ENCODE assay signal across 1 cellular context in the genomic region with DNA sequence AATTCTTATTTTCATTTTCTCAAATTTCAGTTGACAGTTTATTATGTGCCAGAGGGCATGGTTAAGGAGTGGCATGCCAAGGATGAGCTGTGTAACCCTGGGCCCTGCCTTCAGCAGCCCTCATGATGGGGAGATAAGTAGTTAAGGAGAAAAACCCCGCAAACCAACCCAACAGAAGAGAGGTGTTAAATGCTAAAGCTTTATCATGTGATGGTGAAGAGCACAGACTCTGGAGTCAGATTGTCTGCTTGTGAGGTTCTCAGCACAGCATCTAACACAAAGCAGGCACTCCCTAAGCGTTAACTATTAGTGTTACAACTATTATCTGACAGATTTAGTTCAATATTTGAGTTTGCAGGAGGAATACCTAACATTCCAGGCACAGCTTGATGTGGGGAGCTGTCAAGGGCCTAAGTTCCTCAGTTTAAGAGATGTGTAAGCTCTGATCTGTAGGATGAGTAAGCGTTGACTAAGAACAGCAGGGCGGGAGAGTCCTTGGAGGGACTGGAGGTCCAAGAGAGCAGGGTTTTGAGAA.
TF ChIP-seq lines count a peak whose summit lies in the region.

No MANE protein-coding gene starts in this region.

TF ChIP-seq in K562, 482 proteins besides CTCF, POLR2A, EP300 and RAD21:
- TF ChIP-seq CTBP1 (IDR thresholded peaks at IDR 0.05; ENCODE audit: borderline replicate concordance) (peak; percentile 53; the same call in 1 of the 2 replicates), NFE2 (IDR thresholded peaks at IDR 0.05; ENCODE audit: low read depth) (peak; percentile 74), THRAP3 (IDR thresholded peaks at IDR 0.05; ENCODE audit: borderline replicate concordance) (no peak), POLR2H (tag; IDR thresholded peaks at IDR 0.05; ENCODE audit: low read depth) (no peak), TRIM28 (IDR thresholded peaks at IDR 0.05) (no peak), KDM1A (IDR thresholded peaks at IDR 0.05) (peak; percentile 73), SMARCE1 (IDR thresholded peaks at IDR 0.05) (0 out of 2 replicates have a peak, but pooled peaks have one; percentile 43), RCOR1 (IDR thresholded peaks at IDR 0.05; ENCODE audit: borderline replicate concordance in 1 of 2, low read depth in 2 of 2, low read length in 2 of 2) (0 out of 4 replicates have a peak, but pooled peaks of 1 of the 2 experiments have one; percentile 56), TEAD4 (IDR thresholded peaks at IDR 0.05; ENCODE audit: low read length) (peak; percentile 63), TEAD4 (CRISPR knock-in tag; IDR thresholded peaks at IDR 0.05; ENCODE audit: borderline replicate concordance) (no peak), MECOM (CRISPR knock-in tag; IDR thresholded peaks at IDR 0.05) (0 out of 2 replicates have a peak, but pooled peaks have one; percentile 16), FOSL1 (tag; conservative IDR thresholded peaks at IDR 0.05) (peak; percentile 94), LCOR (CRISPR knock-in tag; IDR thresholded peaks at IDR 0.05) (no peak), C11orf30 (IDR thresholded peaks at IDR 0.05; ENCODE audit: low read depth) (peak; percentile 48; the same call in 1 of the 2 replicates), MYBL2 (IDR thresholded peaks at IDR 0.05; ENCODE audit: low read depth) (no peak), MYBL2 (CRISPR knock-in tag; IDR thresholded peaks at IDR 0.05; ENCODE audit: borderline replicate concordance) (no peak), MAZ (CRISPR knock-in tag; conservative IDR thresholded peaks at IDR 0.05 in 1 of 2, IDR thresholded peaks at IDR 0.05 in 1 of 2) (0 out of 4 replicates have a peak, but pooled peaks of 1 of the 2 experiments have one; percentile 33), SREBF2 (CRISPR knock-in tag; IDR thresholded peaks at IDR 0.05) (no peak), SMARCA4 (IDR thresholded peaks at IDR 0.05) (peak; percentile 57; the same call in 1 of the 2 replicates), JUN (IDR thresholded peaks at IDR 0.05; ENCODE audit: borderline replicate concordance, low read depth, low read length) (peak; percentile 71; the same call in 1 of the 2 replicates), JUN (CRISPR knock-in tag; IDR thresholded peaks at IDR 0.05; ENCODE audit: borderline replicate concordance) (no peak), DPF2 (IDR thresholded peaks at IDR 0.05) (peak; percentile 43; the same call in 1 of the 2 replicates), TEAD1 (CRISPR knock-in tag; IDR thresholded peaks at IDR 0.05) (0 out of 4 replicates have a peak, but pooled peaks of 1 of the 2 experiments have one; percentile 62), MEIS2 (IDR thresholded peaks at IDR 0.05; ENCODE audit: partially characterized antibody) (peak; percentile 16), ARID1B (IDR thresholded peaks at IDR 0.05) (peak; percentile 44; the same call in 1 of the 2 replicates), JUND (IDR thresholded peaks at IDR 0.05; ENCODE audit: borderline replicate concordance, low read depth, low read length) (peak; percentile 83), JUND (tag; IDR thresholded peaks at IDR 0.05; ENCODE audit: borderline replicate concordance, low read depth, low read length) (no peak; the same call in 1 of the 3 replicates), NR1H2 (CRISPR knock-in tag; IDR thresholded peaks at IDR 0.05) (no peak), NFYB (IDR thresholded peaks at IDR 0.05; ENCODE audit: extremely low read depth, insufficient read length) (no peak)
- TF ChIP-seq, protein P1, sequence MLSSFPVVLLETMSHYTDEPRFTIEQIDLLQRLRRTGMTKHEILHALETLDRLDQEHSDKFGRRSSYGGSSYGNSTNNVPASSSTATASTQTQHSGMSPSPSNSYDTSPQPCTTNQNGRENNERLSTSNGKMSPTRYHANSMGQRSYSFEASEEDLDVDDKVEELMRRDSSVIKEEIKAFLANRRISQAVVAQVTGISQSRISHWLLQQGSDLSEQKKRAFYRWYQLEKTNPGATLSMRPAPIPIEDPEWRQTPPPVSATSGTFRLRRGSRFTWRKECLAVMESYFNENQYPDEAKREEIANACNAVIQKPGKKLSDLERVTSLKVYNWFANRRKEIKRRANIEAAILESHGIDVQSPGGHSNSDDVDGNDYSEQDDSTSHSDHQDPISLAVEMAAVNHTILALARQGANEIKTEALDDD (IDR thresholded peaks at IDR 0.05): peak; percentile 96
- TF ChIP-seq, protein P2, sequence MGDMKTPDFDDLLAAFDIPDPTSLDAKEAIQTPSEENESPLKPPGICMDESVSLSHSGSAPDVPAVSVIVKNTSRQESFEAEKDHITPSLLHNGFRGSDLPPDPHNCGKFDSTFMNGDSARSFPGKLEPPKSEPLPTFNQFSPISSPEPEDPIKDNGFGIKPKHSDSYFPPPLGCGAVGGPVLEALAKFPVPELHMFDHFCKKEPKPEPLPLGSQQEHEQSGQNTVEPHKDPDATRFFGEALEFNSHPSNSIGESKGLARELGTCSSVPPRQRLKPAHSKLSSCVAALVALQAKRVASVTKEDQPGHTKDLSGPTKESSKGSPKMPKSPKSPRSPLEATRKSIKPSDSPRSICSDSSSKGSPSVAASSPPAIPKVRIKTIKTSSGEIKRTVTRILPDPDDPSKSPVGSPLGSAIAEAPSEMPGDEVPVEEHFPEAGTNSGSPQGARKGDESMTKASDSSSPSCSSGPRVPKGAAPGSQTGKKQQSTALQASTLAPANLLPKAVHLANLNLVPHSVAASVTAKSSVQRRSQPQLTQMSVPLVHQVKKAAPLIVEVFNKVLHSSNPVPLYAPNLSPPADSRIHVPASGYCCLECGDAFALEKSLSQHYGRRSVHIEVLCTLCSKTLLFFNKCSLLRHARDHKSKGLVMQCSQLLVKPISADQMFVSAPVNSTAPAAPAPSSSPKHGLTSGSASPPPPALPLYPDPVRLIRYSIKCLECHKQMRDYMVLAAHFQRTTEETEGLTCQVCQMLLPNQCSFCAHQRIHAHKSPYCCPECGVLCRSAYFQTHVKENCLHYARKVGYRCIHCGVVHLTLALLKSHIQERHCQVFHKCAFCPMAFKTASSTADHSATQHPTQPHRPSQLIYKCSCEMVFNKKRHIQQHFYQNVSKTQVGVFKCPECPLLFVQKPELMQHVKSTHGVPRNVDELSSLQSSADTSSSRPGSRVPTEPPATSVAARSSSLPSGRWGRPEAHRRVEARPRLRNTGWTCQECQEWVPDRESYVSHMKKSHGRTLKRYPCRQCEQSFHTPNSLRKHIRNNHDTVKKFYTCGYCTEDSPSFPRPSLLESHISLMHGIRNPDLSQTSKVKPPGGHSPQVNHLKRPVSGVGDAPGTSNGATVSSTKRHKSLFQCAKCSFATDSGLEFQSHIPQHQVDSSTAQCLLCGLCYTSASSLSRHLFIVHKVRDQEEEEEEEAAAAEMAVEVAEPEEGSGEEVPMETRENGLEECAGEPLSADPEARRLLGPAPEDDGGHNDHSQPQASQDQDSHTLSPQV (IDR thresholded peaks at IDR 0.05): 0 out of 2 replicates have a peak, but pooled peaks have one; percentile 28
- TF ChIP-seq, protein P3, sequence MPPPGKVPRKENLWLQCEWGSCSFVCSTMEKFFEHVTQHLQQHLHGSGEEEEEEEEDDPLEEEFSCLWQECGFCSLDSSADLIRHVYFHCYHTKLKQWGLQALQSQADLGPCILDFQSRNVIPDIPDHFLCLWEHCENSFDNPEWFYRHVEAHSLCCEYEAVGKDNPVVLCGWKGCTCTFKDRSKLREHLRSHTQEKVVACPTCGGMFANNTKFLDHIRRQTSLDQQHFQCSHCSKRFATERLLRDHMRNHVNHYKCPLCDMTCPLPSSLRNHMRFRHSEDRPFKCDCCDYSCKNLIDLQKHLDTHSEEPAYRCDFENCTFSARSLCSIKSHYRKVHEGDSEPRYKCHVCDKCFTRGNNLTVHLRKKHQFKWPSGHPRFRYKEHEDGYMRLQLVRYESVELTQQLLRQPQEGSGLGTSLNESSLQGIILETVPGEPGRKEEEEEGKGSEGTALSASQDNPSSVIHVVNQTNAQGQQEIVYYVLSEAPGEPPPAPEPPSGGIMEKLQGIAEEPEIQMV (tag; conservative IDR thresholded peaks at IDR 0.05; ENCODE audit: low read depth): no peak
- TF ChIP-seq, protein P4, sequence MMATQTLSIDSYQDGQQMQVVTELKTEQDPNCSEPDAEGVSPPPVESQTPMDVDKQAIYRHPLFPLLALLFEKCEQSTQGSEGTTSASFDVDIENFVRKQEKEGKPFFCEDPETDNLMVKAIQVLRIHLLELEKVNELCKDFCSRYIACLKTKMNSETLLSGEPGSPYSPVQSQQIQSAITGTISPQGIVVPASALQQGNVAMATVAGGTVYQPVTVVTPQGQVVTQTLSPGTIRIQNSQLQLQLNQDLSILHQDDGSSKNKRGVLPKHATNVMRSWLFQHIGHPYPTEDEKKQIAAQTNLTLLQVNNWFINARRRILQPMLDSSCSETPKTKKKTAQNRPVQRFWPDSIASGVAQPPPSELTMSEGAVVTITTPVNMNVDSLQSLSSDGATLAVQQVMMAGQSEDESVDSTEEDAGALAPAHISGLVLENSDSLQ (IDR thresholded peaks at IDR 0.05): peak; percentile 48
- TF ChIP-seq, protein P5, sequence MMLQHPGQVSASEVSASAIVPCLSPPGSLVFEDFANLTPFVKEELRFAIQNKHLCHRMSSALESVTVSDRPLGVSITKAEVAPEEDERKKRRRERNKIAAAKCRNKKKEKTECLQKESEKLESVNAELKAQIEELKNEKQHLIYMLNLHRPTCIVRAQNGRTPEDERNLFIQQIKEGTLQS (IDR thresholded peaks at IDR 0.05): peak; percentile 72
- TF ChIP-seq, protein P5 (CRISPR knock-in tag; conservative IDR thresholded peaks at IDR 0.05): no peak
- TF ChIP-seq, protein P6, sequence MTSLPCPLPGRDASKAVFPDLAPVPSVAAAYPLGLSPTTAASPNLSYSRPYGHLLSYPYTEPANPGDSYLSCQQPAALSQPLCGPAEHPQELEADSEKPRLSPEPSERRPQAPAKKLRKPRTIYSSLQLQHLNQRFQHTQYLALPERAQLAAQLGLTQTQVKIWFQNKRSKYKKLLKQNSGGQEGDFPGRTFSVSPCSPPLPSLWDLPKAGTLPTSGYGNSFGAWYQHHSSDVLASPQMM (CRISPR knock-in tag; IDR thresholded peaks at IDR 0.05): no peak
